In genomic region chr1:29671446-29671845, GRCh38 we compare ENCODE assay signal across 21 cellular contexts.
"Had no signal": no experiment of that assay in that cellular context is flagged by ENCODE, and none has a peak within 500 bp of the region (broad histone marks: within the 10 kb centered on the region; RNA-seq: fewer than 3 reads in every experiment).

No MANE protein-coding gene starts in this region.

- H3K4me1 ChIP-seq: breast epithelium, left lung, sigmoid colon, transverse colon had no signal

- H3K9me3 Mint-ChIP-seq: activated naive CD4-positive, alpha-beta T cell treated with anti-CD3 and anti-CD28 coated beads for 36 hours; activated naive CD8-positive, alpha-beta T cell treated with anti-CD3 and anti-CD28 coated beads, Interleukin-2, amount 10 ng/mL, durations not matched to agents 7 days and 5 days; activated T-cell treated with anti-CD3 and anti-CD28 coated beads, Interleukin-2, amount 50 U/mL, for 24 hours; nephron progenitor cell; stimulated activated naive B cell treated with anti-CD40 and anti-IgM and Interleukin-4, amounts not matched to agents 10 μg/mL and 1 μg/mL and 100 μg/mL, for 72 hours had no signal

- H3K4me1 Mint-ChIP-seq: activated naive CD8-positive, alpha-beta T cell treated with anti-CD3 and anti-CD28 coated beads, Interleukin-2, amount 10 ng/mL, durations not matched to agents 7 days and 5 days had no signal

- DNase-seq: activated CD4-positive, alpha-beta T cell treated with anti-CD3 and anti-CD28 coated beads, Interleukin-2, amount 50 U/mL, for 4 hours; activated naive CD4-positive, alpha-beta T cell treated with anti-CD3 and anti-CD28 coated beads for 36 hours; amniotic stem cell; cerebellar nuclear complex; cortex of kidney; effector CD8-positive, alpha-beta T cell; foreskin melanocyte; left lung; mammary epithelial cell; midbrain; nephron progenitor cell; nucleus accumbens; sigmoid colon; stimulated activated CD4-positive, alpha-beta T cell treated with anti-CD3 and anti-CD28 coated beads, Interleukin-15, amount 100 ng/mL, for 24 hours; stimulated activated naive B cell treated with anti-CD40 and anti-IgM and Interleukin-4, amounts not matched to agents 10 μg/mL and 1 μg/mL and 100 μg/mL, for 72 hours; T-helper 9 cell; transverse colon had no signal

- H3K36me3 Mint-ChIP-seq: activated naive CD8-positive, alpha-beta T cell treated with anti-CD3 and anti-CD28 coated beads, Interleukin-2, amount 10 ng/mL, durations not matched to agents 7 days and 5 days; stimulated activated naive B cell treated with anti-CD40 and anti-IgM and Interleukin-4, amounts not matched to agents 10 μg/mL and 1 μg/mL and 100 μg/mL, for 72 hours had no signal

- H3K4me3 ChIP-seq: breast epithelium, left lung, sigmoid colon, smooth muscle cell, transverse colon had no signal

- H3K27ac ChIP-seq: breast epithelium, left lung, sigmoid colon, transverse colon had no signal

- H3K27ac Mint-ChIP-seq: activated naive CD4-positive, alpha-beta T cell treated with anti-CD3 and anti-CD28 coated beads for 36 hours; activated naive CD8-positive, alpha-beta T cell treated with anti-CD3 and anti-CD28 coated beads, Interleukin-2, amount 10 ng/mL, durations not matched to agents 7 days and 5 days; activated T-cell treated with anti-CD3 and anti-CD28 coated beads, Interleukin-2, amount 50 U/mL, for 24 hours; nephron progenitor cell; stimulated activated naive B cell treated with anti-CD40 and anti-IgM and Interleukin-4, amounts not matched to agents 10 μg/mL and 1 μg/mL and 100 μg/mL, for 72 hours had no signal

- H3K36me3 ChIP-seq: breast epithelium, left lung, sigmoid colon, transverse colon had no signal

- H3K27me3 ChIP-seq: breast epithelium, left lung had no signal

- H3K4me3 Mint-ChIP-seq: activated naive CD4-positive, alpha-beta T cell treated with anti-CD3 and anti-CD28 coated beads for 36 hours; activated naive CD8-positive, alpha-beta T cell treated with anti-CD3 and anti-CD28 coated beads, Interleukin-2, amount 10 ng/mL, durations not matched to agents 7 days and 5 days; activated T-cell treated with anti-CD3 and anti-CD28 coated beads, Interleukin-2, amount 50 U/mL, for 24 hours; nephron progenitor cell; stimulated activated naive B cell treated with anti-CD40 and anti-IgM and Interleukin-4, amounts not matched to agents 10 μg/mL and 1 μg/mL and 100 μg/mL, for 72 hours had no signal

- ATAC-seq: left lung; stimulated activated naive B cell treated with anti-CD40 and anti-IgM and Interleukin-4, amounts not matched to agents 10 μg/mL and 1 μg/mL and 100 μg/mL, for 72 hours had no signal

- H3K9me3 ChIP-seq: breast epithelium, left lung, sigmoid colon, transverse colon had no signal
